Comparison of ENCODE assay signal across 13 cellular contexts in the genomic region with DNA sequence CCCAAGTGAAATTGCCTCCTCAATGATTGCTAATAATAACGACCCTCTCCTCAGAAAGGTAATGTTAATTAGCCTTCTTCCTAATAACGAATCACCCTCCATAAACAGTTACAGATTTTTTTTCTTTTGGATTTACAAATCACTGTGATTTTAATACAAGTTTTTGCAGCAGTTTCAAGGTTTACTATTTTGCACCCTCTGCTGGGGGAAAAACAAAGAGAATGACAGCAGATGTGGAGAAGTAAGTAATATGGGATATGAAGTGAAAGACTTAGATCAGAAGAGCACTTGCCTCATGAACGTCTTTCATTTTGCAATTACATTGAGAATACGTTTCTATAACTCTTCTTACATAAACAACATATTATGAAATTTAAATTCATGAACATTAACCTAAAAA. TPM values are rescaled to one million over a fixed set of nuclear protein-coding genes. Genes with fewer than 3 reads are reported as not detected.
DNase-seq lines count a peak whose midpoint lies in the region; ATAC-seq, FAIRE-seq and TF ChIP-seq lines count a peak whose summit lies in the region.
"Had no signal": no experiment of that assay in that cellular context is flagged by ENCODE, and none has a peak within 500 bp of the region (broad histone marks: within the 10 kb centered on the region; RNA-seq: fewer than 3 reads in every experiment).

No MANE protein-coding gene starts in this region.

- TF ChIP-seq CTCF in OCI-LY3 (IDR thresholded peaks at IDR 0.05; ENCODE audit: low read depth, low read length) (peak; percentile 33), pancreas (IDR thresholded peaks at IDR 0.05) (no peak), thyroid gland (IDR thresholded peaks at IDR 0.05) (peak in 3 of 6 experiments; percentile 29 to 50 (median 44))

- FAIRE-seq in pancreas (lab: Jason Lieb, UNC) = peak; percentile 43
- FAIRE-seq: TTC549 had no signal

- DNase-seq in EH (ENCODE audit: low read depth) (peak; percentile 35), fibroblast of gingiva (ENCODE audit: low read depth) (peak; percentile 44), pancreas (no peak), T-helper 1 cell (no peak), thyroid gland (no peak), T-helper 2 cell (no peak)
- DNase-seq: central memory CD4-positive, alpha-beta T cell; DMS 273 treated with DMSO at 0.1 percent for 48 hours; NCI-H1092 treated with DMSO at 0.1 percent for 48 hours; PC-9; uterus had no signal

- intact Hi-C loops in pancreas (cut with DNase I) (no loop called here), thyroid gland (cut with DNase I) (no loop called here)

- H3K79me2 ChIP-seq in OCI-LY3 (ENCODE audit: low read length) = no peaks in the 10 kb centered on the region

- H3K4me3 ChIP-seq in OCI-LY3 (ENCODE audit: low read length) (no peak overlapping the region), pancreas (no peak overlapping the region), thyroid gland (replicated peaks in 1 of 3) (no peak overlapping the region)
- H3K4me3 ChIP-seq: PC-9, uterus had no signal

- peak in 1 of 4 donors; percentile 46 for ATAC-seq in pancreas

- TF ChIP-seq POLR2A in thyroid gland (IDR thresholded peaks at IDR 0.05) = no peak

- H3K4me1 ChIP-seq in OCI-LY3 (ENCODE audit: low read length) (no peaks in the 10 kb centered on the region), pancreas (no peaks in the 10 kb centered on the region), thyroid gland (no peaks in the 10 kb centered on the region)
- H3K4me1 ChIP-seq: uterus had no signal

- H3K9ac ChIP-seq in OCI-LY3 (ENCODE audit: low read length) = no peak overlapping the region

- H3K27me3 ChIP-seq in OCI-LY3 (ENCODE audit: low read depth, low read length) = no peaks in the 10 kb centered on the region
- no peaks in the 10 kb centered on the region for H3K27me3 ChIP-seq in pancreas
- H3K27me3 ChIP-seq in thyroid gland = no peaks in the 10 kb centered on the region
- H3K27me3 ChIP-seq: uterus had no signal

- H3K36me3 ChIP-seq in OCI-LY3 (replicated peaks; ENCODE audit: low read depth, low read length) = no peaks in the 10 kb centered on the region
- no peaks in the 10 kb centered on the region for H3K36me3 ChIP-seq in pancreas
- no peaks in the 10 kb centered on the region for H3K36me3 ChIP-seq in thyroid gland
- H3K36me3 ChIP-seq: uterus had no signal

- H3K27ac ChIP-seq in OCI-LY3 (ENCODE audit: low read length) (no peak overlapping the region), pancreas (no peak overlapping the region), thyroid gland (no peak overlapping the region)
- H3K27ac ChIP-seq: PC-9, uterus had no signal

- H3K9me3 ChIP-seq in OCI-LY3 (ENCODE audit: insufficient read depth, low read length) = no peaks in the 10 kb centered on the region
- no peaks in the 10 kb centered on the region for H3K9me3 ChIP-seq in pancreas
- no peaks in the 10 kb centered on the region for H3K9me3 ChIP-seq in thyroid gland
- H3K9me3 ChIP-seq: uterus had no signal

- 24 to 41% methylated on average over 4 of the region's 4 CpGs for WGBS in pancreas, 2 donors
- 47 to 49% methylated on average over 4 of the region's 4 CpGs for WGBS in thyroid gland, 2 donors

- H2AFZ ChIP-seq in OCI-LY3 (ENCODE audit: low read depth, low read length) = no peak overlapping the region
- H2AFZ ChIP-seq: PC-9 had no signal

- H3K4me2 ChIP-seq in OCI-LY3 (ENCODE audit: low read length) = no peak overlapping the region
- H3K4me2 ChIP-seq: PC-9 had no signal

- H4K20me1 ChIP-seq in OCI-LY3 (ENCODE audit: insufficient read depth, low read length) = no peaks in the 10 kb centered on the region

RNA-seq across cellular contexts. Expression of gene CNTN3, which starts 16.1 kb away (rescaled TPM):
- total RNA-seq in pancreas = 1 to 10 TPM; 1.3 to 3.1 (median 2.0) TPM
- polyA plus RNA-seq in pancreas = 1 to 10 TPM; 2.6 to 3.5 TPM
- total RNA-seq in thyroid gland = 1 to 10 TPM; 1.5 to 5.5 (median 4.7) TPM
- total RNA-seq: PC-9 had no signal

Comparison
In these comparisons a context has a peak if more than half of its experiments do, and no peak if none do; other contexts are left out.
1. DNase-seq: peak in EH (single experiment) and fibroblast of gingiva (single experiment); none in pancreas (0 of 6), T-helper 1 cell (0 of 5), thyroid gland (0 of 2) and T-helper 2 cell (0 of 5).